In the genomic region with DNA sequence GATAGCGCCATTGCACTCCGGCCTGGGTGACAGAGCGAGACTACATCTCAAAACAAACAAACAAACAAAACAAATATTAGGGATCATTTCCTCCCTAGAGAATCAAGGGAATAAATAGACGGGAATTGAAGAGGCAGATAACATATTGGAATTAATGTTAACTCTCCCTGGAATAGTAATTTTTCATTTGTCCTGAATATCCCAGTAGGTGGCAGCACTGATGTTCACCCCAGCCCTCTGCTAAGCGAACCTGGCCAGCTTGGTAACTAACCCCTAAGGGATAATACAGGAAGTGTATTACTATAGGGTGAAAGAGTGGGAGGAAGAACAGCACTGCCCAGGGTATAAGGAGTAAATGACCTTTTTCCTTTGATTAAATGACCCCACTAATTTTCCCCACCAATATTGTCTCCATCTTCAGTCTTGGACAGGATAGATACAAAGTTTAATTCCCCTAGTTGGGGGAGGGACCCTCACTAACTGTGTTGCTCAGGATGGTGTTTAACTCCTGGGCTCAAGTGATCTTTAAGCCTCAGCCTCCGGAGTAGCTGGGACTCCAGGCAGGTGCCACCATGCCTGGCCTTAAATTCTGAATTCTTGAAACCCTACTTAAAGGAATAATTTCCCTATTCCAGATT, we compare ENCODE assay signal across 8 cellular contexts. TPM values are rescaled to one million over a fixed set of nuclear protein-coding genes. Genes with fewer than 3 reads are reported as not detected.
A peak's percentile ranks its signal among the peaks of the same experiment; 100 is the strongest.
DNase-seq lines count a peak whose midpoint lies in the region; ATAC-seq, FAIRE-seq and TF ChIP-seq lines count a peak whose summit lies in the region.

No MANE protein-coding gene starts in this region.

- DNase-seq in A673 (ENCODE audit: low spot score) (peak; percentile 79), DND-41 (peak; percentile 20), HL-60 (ENCODE audit: low read depth in 1 of 2, low spot score in 1 of 2) (peak; percentile 16 to 74), SK-N-SH (peak; percentile 49), endothelial cell of umbilical vein (ENCODE audit: low read depth, low spot score) (peak; percentile 58)
- DNase-seq in activated effector memory CD4-positive, alpha-beta T cell treated with anti-CD3 and anti-CD28 coated beads, Interleukin-2, amount 50 U/mL, for 16 hours = no peak

- H3K9me3 ChIP-seq in A673 (ENCODE audit: low read depth, low read length, poor library complexity, severe bottlenecking) (no peaks in the 10 kb centered on the region), DND-41 (ENCODE audit: insufficient read depth, low read length, severe bottlenecking) (no peaks in the 10 kb centered on the region), SK-N-SH (no peaks in the 10 kb centered on the region), endothelial cell of umbilical vein (replicated peaks; ENCODE audit: control insufficient read depth, insufficient read depth, low read length) (no peaks in the 10 kb centered on the region)

- peaks cover 8% of the 10 kb centered on the region for H3K27me3 Mint-ChIP-seq in nephron (ENCODE audit: low read depth)

- H3K4me3 Mint-ChIP-seq in nephron = no peak overlapping the region

- H3K36me3 ChIP-seq in A673 (ENCODE audit: insufficient read depth, low read length, poor library complexity, severe bottlenecking) = no peaks in the 10 kb centered on the region
- no peaks in the 10 kb centered on the region for H3K36me3 ChIP-seq in DND-41 (ENCODE audit: insufficient read depth, low read length)
- no peaks in the 10 kb centered on the region for H3K36me3 ChIP-seq in SK-N-SH (replicated peaks in 1 of 2; ENCODE audit: control insufficient read depth in 1 of 2, insufficient read depth in 2 of 2, low read length in 1 of 2)
- H3K36me3 ChIP-seq in endothelial cell of umbilical vein (ENCODE audit: control insufficient read depth in 2 of 2, extremely low read depth in 1 of 2, insufficient read depth in 2 of 2, low read length in 2 of 2) = no peaks in the 10 kb centered on the region

- no peaks in the 10 kb centered on the region for H3K27me3 ChIP-seq in A673 (replicated peaks; ENCODE audit: insufficient read depth, low read depth, low read length, poor library complexity)
- H3K27me3 ChIP-seq in DND-41 (ENCODE audit: insufficient read depth, low read length, poor library complexity) = no peaks in the 10 kb centered on the region
- H3K27me3 ChIP-seq in HL-60 (ENCODE audit: insufficient read depth, poor library complexity, severe bottlenecking) = no peaks in the 10 kb centered on the region
- H3K27me3 ChIP-seq in SK-N-SH (ENCODE audit: insufficient read depth) = peaks cover 45% of the 10 kb centered on the region
- peaks cover 0 to 2% of the 10 kb centered on the region in 2 experiments for H3K27me3 ChIP-seq in endothelial cell of umbilical vein (ENCODE audit: control insufficient read depth in 2 of 2, insufficient read depth in 2 of 2, low read length in 2 of 2)

- dilution Hi-C loops in endothelial cell of umbilical vein (cut with MboI; ENCODE audit: extremely low pct_ligation_motif_present, low sequenced_read_pairs) = no loop called here

- no peak overlapping the region for H3K27ac ChIP-seq in A673 (ENCODE audit: low read depth, low read length, poor library complexity, severe bottlenecking)
- no peak overlapping the region for H3K27ac ChIP-seq in DND-41 (ENCODE audit: low read length)
- H3K27ac ChIP-seq in HL-60 (replicated peaks) = no peak overlapping the region
- H3K27ac ChIP-seq in SK-N-SH (ENCODE audit: low read depth in 2 of 2, low read length in 1 of 2) = no peak overlapping the region
- no peak overlapping the region for H3K27ac ChIP-seq in endothelial cell of umbilical vein (ENCODE audit: insufficient read depth, low read depth, low read length)

- H3K36me3 Mint-ChIP-seq in nephron (ENCODE audit: low read depth) = no peaks in the 10 kb centered on the region

- no peak overlapping the region for H2AFZ ChIP-seq in DND-41 (ENCODE audit: low read depth, low read length)
- no peak overlapping the region for H2AFZ ChIP-seq in SK-N-SH (ENCODE audit: low read depth)
- no peak overlapping the region for H2AFZ ChIP-seq in endothelial cell of umbilical vein (ENCODE audit: low read depth, low read length)

- intact Hi-C loops in A673 (cut with micrococcal nuclease; ENCODE audit: unreplicated experiment) = loop anchor here (5.0 kb wide), 1 partner anchor 160 kb away; no protein-coding TSS in a partner anchor
- intact Hi-C loops in endothelial cell of umbilical vein (cut with micrococcal nuclease) = loop anchor here (1.0 to 2.0 kb wide), 3 partner anchors 29 to 162 kb away; no protein-coding TSS in a partner anchor

- no peaks in the 10 kb centered on the region for H3F3A ChIP-seq in SK-N-SH (replicated peaks; ENCODE audit: insufficient read depth)

- WGBS in SK-N-SH (ENCODE audit: low lambda C conversion rate) = 32% methylated on average over 6 of the region's 6 CpGs

- FAIRE-seq in endothelial cell of umbilical vein (lab: Jason Lieb, UNC) = peak; percentile 95

- no peaks in the 10 kb centered on the region for H3K9me3 Mint-ChIP-seq in nephron

- BruUV-seq in A673 (replicated peaks; lab: Mats Ljungman, UMichigan) = no TSS peak
- BruUV-seq in endothelial cell of umbilical vein (replicated peaks; lab: Mats Ljungman, UMichigan) = no TSS peak

- CTCF ChIA-PET in A673 (lab: Charles Lee) (interaction anchor here (0.5 to 1.6 kb wide), 4 partner anchors 101 to 246 kb away, joined by 4 to 8 read pairs (median 5); no protein-coding TSS in a partner anchor), SK-N-SH (lab: Yijun Ruan, JAX) (interaction anchor here (0.6 to 1.3 kb wide), 3 partner anchors 20 to 162 kb away, joined by 3 to 4 read pairs (median 3); no protein-coding TSS in a partner anchor), endothelial cell of umbilical vein (lab: Charles Lee) (interaction anchor here (0.9 to 3.3 kb wide), 14 partner anchors 10 to 245 kb away, joined by 3 to 13 read pairs (median 4); no protein-coding TSS in a partner anchor)

- H3K9me2 ChIP-seq in SK-N-SH = no peaks in the 10 kb centered on the region

- no peak overlapping the region for H3K9ac ChIP-seq in DND-41 (ENCODE audit: low read depth, low read length)
- H3K9ac ChIP-seq in SK-N-SH = no peak overlapping the region
- no peak overlapping the region for H3K9ac ChIP-seq in endothelial cell of umbilical vein (replicated peaks; ENCODE audit: extremely low read depth, insufficient read depth, low read length)

- peak; percentile 28 for TF ChIP-seq RAD21 in SK-N-SH (IDR thresholded peaks at IDR 0.05; ENCODE audit: low read length)

- TF ChIP-seq CTCF in A673 (conservative IDR thresholded peaks at IDR 0.05; ENCODE audit: low read depth, low read length) (peak; percentile 76), DND-41 (IDR thresholded peaks at IDR 0.05; ENCODE audit: borderline replicate concordance, extremely low read depth, low read length, poor library complexity, severe bottlenecking) (peak; percentile 68), HL-60 (IDR thresholded peaks at IDR 0.05; ENCODE audit: insufficient read depth, low read length) (peak; percentile 20), SK-N-SH (IDR thresholded peaks at IDR 0.05) (peak; percentile 74), endothelial cell of umbilical vein (IDR thresholded peaks at IDR 0.05; ENCODE audit: extremely low read depth in 1 of 2, insufficient read depth in 1 of 2, low read depth in 1 of 2, low read length in 2 of 2) (peak; percentile 44 to 45), nephron (IDR thresholded peaks at IDR 0.05; ENCODE audit: unreplicated experiment in 3 of 3) (peak; percentile 37 to 52 (median 38))

- H3K79me2 ChIP-seq in DND-41 (ENCODE audit: insufficient read depth, low read length) (no peaks in the 10 kb centered on the region), SK-N-SH (ENCODE audit: insufficient read depth) (no peaks in the 10 kb centered on the region), endothelial cell of umbilical vein (ENCODE audit: control insufficient read depth, insufficient read depth, low read length) (no peaks in the 10 kb centered on the region)

- H3K27ac Mint-ChIP-seq in nephron = no peak overlapping the region

- no peak for TF ChIP-seq POLR2A in endothelial cell of umbilical vein (IDR thresholded peaks at IDR 0.05; ENCODE audit: low read depth, low read length)

- peaks cover 5% of the 10 kb centered on the region for H3K4me1 ChIP-seq in A673 (ENCODE audit: insufficient read depth, low read length, poor library complexity, severe bottlenecking)
- H3K4me1 ChIP-seq in DND-41 (ENCODE audit: insufficient read depth, low read length) = no peaks in the 10 kb centered on the region
- H3K4me1 ChIP-seq in SK-N-SH (ENCODE audit: control insufficient read depth in 1 of 2, insufficient read depth in 2 of 2, low read depth in 1 of 2, low read length in 1 of 2) = no peaks in the 10 kb centered on the region
- no peaks in the 10 kb centered on the region for H3K4me1 ChIP-seq in endothelial cell of umbilical vein (ENCODE audit: control insufficient read depth, extremely low read depth, insufficient read depth, low read length)

- no peaks in the 10 kb centered on the region for H4K20me1 ChIP-seq in DND-41 (ENCODE audit: insufficient read depth, low read length)
- no peaks in the 10 kb centered on the region for H4K20me1 ChIP-seq in SK-N-SH (ENCODE audit: insufficient read depth)
- H4K20me1 ChIP-seq in endothelial cell of umbilical vein (replicated peaks; ENCODE audit: control insufficient read depth, extremely low read depth, insufficient read depth, low read length) = no peaks in the 10 kb centered on the region

- H3K4me2 ChIP-seq in DND-41 (ENCODE audit: insufficient read depth, low read length) (no peak overlapping the region), SK-N-SH (no peak overlapping the region), endothelial cell of umbilical vein (ENCODE audit: insufficient read depth, low read length) (no peak overlapping the region)

- POLR2A ChIA-PET in A673 (lab: Charles Lee; ENCODE audit: low non-redundant PET) = no interaction called here
- POLR2A ChIA-PET in SK-N-SH (lab: Yijun Ruan, JAX) = no interaction called here
- POLR2A ChIA-PET in endothelial cell of umbilical vein (lab: Charles Lee) = no interaction called here

- ATAC-seq in DND-41 (ENCODE audit: insufficient read depth, low read depth) (peak; percentile 74), GM21381 (IDR thresholded peaks at IDR 0.05; ENCODE audit: unreplicated experiment) (no peak)

- no peaks in the 10 kb centered on the region for H3K9me1 ChIP-seq in endothelial cell of umbilical vein (replicated peaks; ENCODE audit: control insufficient read depth, extremely low read depth, insufficient read depth, low read length)

- H3K4me3 ChIP-seq in A673 (ENCODE audit: low read depth, low read length, poor library complexity, severe bottlenecking) (no peak overlapping the region), DND-41 (ENCODE audit: low read depth in 1 of 2, low read length in 2 of 2) (no peak overlapping the region), HL-60 (replicated peaks; ENCODE audit: insufficient read depth, low read length) (no peak overlapping the region), SK-N-SH (ENCODE audit: low read depth in 2 of 2, low read length in 1 of 2) (no peak overlapping the region), endothelial cell of umbilical vein (replicated peaks in 1 of 3; ENCODE audit: insufficient read depth in 1 of 3, low read depth in 1 of 3, low read length in 3 of 3) (no peak overlapping the region)

- H3K4me1 Mint-ChIP-seq in nephron = no peaks in the 10 kb centered on the region

- TF ChIP-seq EP300 in SK-N-SH (IDR thresholded peaks at IDR 0.05; ENCODE audit: borderline replicate concordance in 1 of 2, low read depth in 1 of 2, low read length in 1 of 2) = no peak

RNA-seq across cellular contexts. Expression of gene SLC2A14, which starts 40.5 kb away (rescaled TPM):
- total RNA-seq in A673 (2021) (0.09 and 0.20 TPM in 2 replicates), endothelial cell of umbilical vein (1.5 TPM in 1 of 2 replicates, not detected in the other)
- polyA plus RNA-seq in SK-N-SH (2012; rRNA removed) (0.37 and 0.39 TPM in 2 replicates), endothelial cell of umbilical vein (not detected in 2 replicates)
- 0.18 and 0.28 TPM in 2 replicates for polyA plus RNA-seq in SK-N-SH (2012; cell fraction: cytosol; rRNA removed)
- 0.80 and 1.3 TPM in 2 replicates for polyA plus RNA-seq in SK-N-SH (2012; cell fraction: nucleus; rRNA removed)
- not detected in 2 replicates for polyA plus RNA-seq in endothelial cell of umbilical vein (2011; cell fraction: cytosol; rRNA removed)
- polyA plus RNA-seq in endothelial cell of umbilical vein (2011; cell fraction: nucleus; rRNA removed) = not detected in 2 replicates
- polyA plus RNA-seq in endothelial cell of umbilical vein (2012) = 0.24 and 0.90 TPM in 2 replicates
- polyA minus RNA-seq in endothelial cell of umbilical vein = not detected in 2 replicates
- polyA minus RNA-seq in endothelial cell of umbilical vein (2011; cell fraction: cytosol; rRNA and poly(A)+ RNA removed) = not detected
- polyA minus RNA-seq in endothelial cell of umbilical vein (2011; cell fraction: nucleus; rRNA and poly(A)+ RNA removed) = not detected in 2 replicates

RNA-seq across cellular contexts. Expression of gene NANOG, which starts 43.0 kb away (rescaled TPM):
- total RNA-seq in A673 (2021) (not detected in 2 replicates), endothelial cell of umbilical vein (not detected in 2 replicates)
- polyA plus RNA-seq in SK-N-SH (2012; rRNA removed) (not detected in 2 replicates), endothelial cell of umbilical vein (0.03 TPM in 1 of 2 replicates, not detected in the other)
- polyA plus RNA-seq in SK-N-SH (2012; cell fraction: cytosol; rRNA removed) = not detected in 2 replicates
- polyA plus RNA-seq in SK-N-SH (2012; cell fraction: nucleus; rRNA removed) = 0.02 and 0.05 TPM in 2 replicates
- not detected in 2 replicates for polyA plus RNA-seq in endothelial cell of umbilical vein (2011; cell fraction: cytosol; rRNA removed)
- not detected in 2 replicates for polyA plus RNA-seq in endothelial cell of umbilical vein (2011; cell fraction: nucleus; rRNA removed)
- polyA plus RNA-seq in endothelial cell of umbilical vein (2012) = not detected in 2 replicates
- polyA minus RNA-seq in endothelial cell of umbilical vein = 0.13 TPM in 1 of 2 replicates, not detected in the other
- not detected for polyA minus RNA-seq in endothelial cell of umbilical vein (2011; cell fraction: cytosol; rRNA and poly(A)+ RNA removed)
- polyA minus RNA-seq in endothelial cell of umbilical vein (2011; cell fraction: nucleus; rRNA and poly(A)+ RNA removed) = 0.19 and 0.82 TPM in 2 replicates

Comparison
In these comparisons a context has a peak if more than half of its experiments do, and no peak if none do; other contexts are left out.
1. CTCF ChIP-seq: peak in every context shown above with its lines; median percentile 76 in A673; 74 in SK-N-SH; 68 in DND-41; 44 in endothelial cell of umbilical vein; 38 in nephron; 20 in HL-60.